Comparison of ENCODE assay signal across 3 cellular contexts in the genomic region with DNA sequence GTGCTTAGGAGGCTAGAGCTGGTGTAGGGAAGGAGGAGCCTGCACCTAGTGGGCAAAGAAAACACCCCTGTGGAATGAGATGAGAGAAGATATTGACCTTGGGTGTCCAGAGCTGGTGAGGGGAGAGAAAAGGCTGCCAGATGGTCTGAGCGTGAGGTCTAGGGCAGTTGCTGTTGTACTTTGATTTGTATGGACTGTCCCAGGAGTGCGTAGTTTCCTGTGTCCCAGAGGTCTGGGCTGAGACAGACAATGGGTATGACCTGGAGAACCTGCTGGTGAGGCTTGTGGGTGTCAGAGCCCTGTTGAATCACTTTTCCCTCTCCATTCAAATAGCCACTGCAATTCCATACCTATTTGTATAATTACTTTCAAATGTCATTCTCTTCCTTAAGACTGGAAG.
TF ChIP-seq lines count a peak whose summit lies in the region.

No MANE protein-coding gene starts in this region.

TF ChIP-seq in GM12878, 131 proteins besides CTCF, POLR2A, EP300 and RAD21:
- no peak for TF ChIP-seq WRNIP1 (IDR thresholded peaks at IDR 0.05; ENCODE audit: borderline replicate concordance, low read depth, low read length)

TF ChIP-seq in HepG2, 621 proteins besides CTCF, POLR2A, EP300 and RAD21:
- TF ChIP-seq KLF16 (CRISPR knock-in tag; IDR thresholded peaks at IDR 0.05) (no peak), HNF4G (IDR thresholded peaks at IDR 0.05; ENCODE audit: borderline replicate concordance, low read depth, low read length) (0 out of 2 replicates have a peak, but pooled peaks have one; percentile 10), HNF4G (CRISPR knock-in tag; IDR thresholded peaks at IDR 0.05; ENCODE audit: borderline replicate concordance, low read depth) (no peak), SCMH1 (CRISPR knock-in tag; IDR thresholded peaks at IDR 0.05; ENCODE audit: borderline replicate concordance) (no peak), TCF7 (IDR thresholded peaks at IDR 0.05; ENCODE audit: low read depth) (no peak), KDM5B (CRISPR knock-in tag; IDR thresholded peaks at IDR 0.05; ENCODE audit: borderline replicate concordance) (no peak), SP4 (CRISPR knock-in tag; IDR thresholded peaks at IDR 0.05) (no peak), ZNF296 (CRISPR knock-in tag; conservative IDR thresholded peaks at IDR 0.05) (no peak), HMG20B (CRISPR knock-in tag; conservative IDR thresholded peaks at IDR 0.05) (0 out of 2 replicates have a peak, but pooled peaks have one; percentile 16), NR1H2 (CRISPR knock-in tag; IDR thresholded peaks at IDR 0.05; ENCODE audit: borderline replicate concordance, low read depth) (no peak), ZNF598 (CRISPR knock-in tag; IDR thresholded peaks at IDR 0.05; ENCODE audit: borderline replicate concordance) (no peak), SKI (IDR thresholded peaks at IDR 0.05; ENCODE audit: partially characterized antibody) (peak; percentile 11), TOE1 (CRISPR knock-in tag; IDR thresholded peaks at IDR 0.05) (no peak), BRD4 (CRISPR knock-in tag; IDR thresholded peaks at IDR 0.05) (no peak), ZBTB38 (CRISPR knock-in tag; IDR thresholded peaks at IDR 0.05) (peak; percentile 37; the same call in 1 of the 2 replicates), ZFP36L1 (CRISPR knock-in tag; IDR thresholded peaks at IDR 0.05) (no peak), HNF4A (CRISPR knock-in tag; IDR thresholded peaks at IDR 0.05) (peak; percentile 55; the same call in 1 of the 2 replicates), SUZ12 (IDR thresholded peaks at IDR 0.05; ENCODE audit: low read depth, low read length) (no peak)
- TF ChIP-seq, protein P1, sequence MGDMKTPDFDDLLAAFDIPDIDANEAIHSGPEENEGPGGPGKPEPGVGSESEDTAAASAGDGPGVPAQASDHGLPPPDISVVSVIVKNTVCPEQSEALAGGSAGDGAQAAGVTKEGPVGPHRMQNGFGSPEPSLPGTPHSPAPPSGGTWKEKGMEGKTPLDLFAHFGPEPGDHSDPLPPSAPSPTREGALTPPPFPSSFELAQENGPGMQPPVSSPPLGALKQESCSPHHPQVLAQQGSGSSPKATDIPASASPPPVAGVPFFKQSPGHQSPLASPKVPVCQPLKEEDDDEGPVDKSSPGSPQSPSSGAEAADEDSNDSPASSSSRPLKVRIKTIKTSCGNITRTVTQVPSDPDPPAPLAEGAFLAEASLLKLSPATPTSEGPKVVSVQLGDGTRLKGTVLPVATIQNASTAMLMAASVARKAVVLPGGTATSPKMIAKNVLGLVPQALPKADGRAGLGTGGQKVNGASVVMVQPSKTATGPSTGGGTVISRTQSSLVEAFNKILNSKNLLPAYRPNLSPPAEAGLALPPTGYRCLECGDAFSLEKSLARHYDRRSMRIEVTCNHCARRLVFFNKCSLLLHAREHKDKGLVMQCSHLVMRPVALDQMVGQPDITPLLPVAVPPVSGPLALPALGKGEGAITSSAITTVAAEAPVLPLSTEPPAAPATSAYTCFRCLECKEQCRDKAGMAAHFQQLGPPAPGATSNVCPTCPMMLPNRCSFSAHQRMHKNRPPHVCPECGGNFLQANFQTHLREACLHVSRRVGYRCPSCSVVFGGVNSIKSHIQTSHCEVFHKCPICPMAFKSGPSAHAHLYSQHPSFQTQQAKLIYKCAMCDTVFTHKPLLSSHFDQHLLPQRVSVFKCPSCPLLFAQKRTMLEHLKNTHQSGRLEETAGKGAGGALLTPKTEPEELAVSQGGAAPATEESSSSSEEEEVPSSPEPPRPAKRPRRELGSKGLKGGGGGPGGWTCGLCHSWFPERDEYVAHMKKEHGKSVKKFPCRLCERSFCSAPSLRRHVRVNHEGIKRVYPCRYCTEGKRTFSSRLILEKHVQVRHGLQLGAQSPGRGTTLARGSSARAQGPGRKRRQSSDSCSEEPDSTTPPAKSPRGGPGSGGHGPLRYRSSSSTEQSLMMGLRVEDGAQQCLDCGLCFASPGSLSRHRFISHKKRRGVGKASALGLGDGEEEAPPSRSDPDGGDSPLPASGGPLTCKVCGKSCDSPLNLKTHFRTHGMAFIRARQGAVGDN (CRISPR knock-in tag; IDR thresholded peaks at IDR 0.05) = no peak
TF ChIP-seq in HepG2: peak in this region for 5.

TF ChIP-seq in HEK293T, 16 proteins besides CTCF, POLR2A, EP300 and RAD21:
- TF ChIP-seq ELF4 (IDR thresholded peaks at IDR 0.05) = no peak
- TF ChIP-seq ZNF384 (IDR thresholded peaks at IDR 0.05) = no peak
- TF ChIP-seq FOXM1 (IDR thresholded peaks at IDR 0.05; ENCODE audit: borderline replicate concordance) = no peak
- no peak for TF ChIP-seq TARDBP (IDR thresholded peaks at IDR 0.05)
- TF ChIP-seq, protein P2, sequence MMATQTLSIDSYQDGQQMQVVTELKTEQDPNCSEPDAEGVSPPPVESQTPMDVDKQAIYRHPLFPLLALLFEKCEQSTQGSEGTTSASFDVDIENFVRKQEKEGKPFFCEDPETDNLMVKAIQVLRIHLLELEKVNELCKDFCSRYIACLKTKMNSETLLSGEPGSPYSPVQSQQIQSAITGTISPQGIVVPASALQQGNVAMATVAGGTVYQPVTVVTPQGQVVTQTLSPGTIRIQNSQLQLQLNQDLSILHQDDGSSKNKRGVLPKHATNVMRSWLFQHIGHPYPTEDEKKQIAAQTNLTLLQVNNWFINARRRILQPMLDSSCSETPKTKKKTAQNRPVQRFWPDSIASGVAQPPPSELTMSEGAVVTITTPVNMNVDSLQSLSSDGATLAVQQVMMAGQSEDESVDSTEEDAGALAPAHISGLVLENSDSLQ (IDR thresholded peaks at IDR 0.05) = no peak
- TF ChIP-seq NFRKB (IDR thresholded peaks at IDR 0.05) = no peak
- TF ChIP-seq CTBP1 (IDR thresholded peaks at IDR 0.05; ENCODE audit: borderline replicate concordance) = no peak
- no peak for TF ChIP-seq HDGF (IDR thresholded peaks at IDR 0.05; ENCODE audit: borderline replicate concordance)
- TF ChIP-seq FOXA1 (IDR thresholded peaks at IDR 0.05) = no peak
- TF ChIP-seq ARNT (IDR thresholded peaks at IDR 0.05) = no peak
- no peak for TF ChIP-seq BHLHE40 (IDR thresholded peaks at IDR 0.05; ENCODE audit: borderline replicate concordance)
- TF ChIP-seq LEF1 (IDR thresholded peaks at IDR 0.05; ENCODE audit: borderline replicate concordance) = no peak
- no peak for TF ChIP-seq FOXK2 (IDR thresholded peaks at IDR 0.05)
- no peak for TF ChIP-seq SP1 (IDR thresholded peaks at IDR 0.05)
